Comparison of ENCODE assay signal across 24 cellular contexts in genomic region chr3:70021267-70021666, GRCh38. TPM values are rescaled to one million over a fixed set of nuclear protein-coding genes. Genes with fewer than 3 reads are reported as not detected.
DNase-seq lines count a peak whose midpoint lies in the region; ATAC-seq and TF ChIP-seq lines count a peak whose summit lies in the region.
"Had no signal": no experiment of that assay in that cellular context is flagged by ENCODE, and none has a peak within 500 bp of the region (broad histone marks: within the 10 kb centered on the region; RNA-seq: fewer than 3 reads in every experiment).

No MANE protein-coding gene starts in this region.

- in situ Hi-C loops in GM13977 (cut with MboI; ENCODE audit: low pct_unique_long_range_greater_than_20kb, low sequenced_read_pairs, unreplicated experiment) = no loop called here

- peak overlapping the region in 4 of 8 donors; percentile 13 to 69 (median 26) for H3K4me3 Mint-ChIP-seq in naive B cell
- H3K4me3 Mint-ChIP-seq: CD8-positive, alpha-beta T cell had no signal

- H3K27ac ChIP-seq in ascending aorta (peak overlapping the region; percentile 69), thyroid gland (no peak overlapping the region)
- H3K27ac ChIP-seq: SJSA1 had no signal

- H3K27me3 Mint-ChIP-seq in naive B cell = no peaks in the 10 kb centered on the region

- TF ChIP-seq CTCF in ascending aorta (IDR thresholded peaks at IDR 0.05) (no peak), thyroid gland (IDR thresholded peaks at IDR 0.05) (no peak), GM13977 (IDR thresholded peaks at IDR 0.05; ENCODE audit: extremely low read depth, insufficient read depth, missing control alignments) (no peak)

- no peak for TF ChIP-seq POLR2A in thyroid gland (IDR thresholded peaks at IDR 0.05)

- H3K36me3 ChIP-seq in ascending aorta (no peaks in the 10 kb centered on the region), thyroid gland (no peaks in the 10 kb centered on the region)
- H3K36me3 ChIP-seq: MG63, SJSA1 had no signal

- H3K36me3 Mint-ChIP-seq in naive B cell = no peaks in the 10 kb centered on the region
- H3K36me3 Mint-ChIP-seq: CD8-positive, alpha-beta T cell had no signal

- 66 to 71% methylated on average over 1 of the region's 1 CpG for WGBS in thyroid gland, 2 donors

- no peaks in the 10 kb centered on the region for H3K9me3 ChIP-seq in ascending aorta
- no peaks in the 10 kb centered on the region for H3K9me3 ChIP-seq in thyroid gland
- H3K9me3 ChIP-seq: MG63, SJSA1 had no signal

- H3K4me3 ChIP-seq in ascending aorta (no peak overlapping the region), thyroid gland (replicated peaks in 1 of 3) (no peak overlapping the region)
- H3K4me3 ChIP-seq: MG63, SJSA1 had no signal

- H3K27me3 ChIP-seq in ascending aorta (no peaks in the 10 kb centered on the region), thyroid gland (no peaks in the 10 kb centered on the region)
- H3K27me3 ChIP-seq: MG63, SJSA1 had no signal

- DNase-seq in Kasumi-1 (lab: John Stamatoyannopoulos, UW) (peak; percentile 35 to 43), ascending aorta (ENCODE audit: low spot score in 2 of 2) (no peak), naive B cell (peak; percentile 14), T-helper 9 cell (no peak), thyroid gland (no peak), GM13977 (ENCODE audit: low spot score) (no peak)
- DNase-seq: C1 segment of cervical spinal cord; CD8-positive, alpha-beta T cell; GDM1; H7; MG63; NCI-H1092; NCI-H1436; NCI-H187 treated with DMSO at 0.1 percent for 48 hours; NCI-H2107; NCI-H510A; NCI-H748 treated with DMSO at 0.1 percent for 48 hours; NK-92 treated with Interleukin-12 subunit alpha and Interleukin-12 subunit beta, amount 100 ng/mL, for 24 hours; OCI-M1 had no signal

- peaks cover 4 to 16% (median 5%) of the 10 kb centered on the region in 3 donors for H3K4me1 Mint-ChIP-seq in naive B cell

- peaks cover 0 to 8% (median under 1%) of the 10 kb centered on the region in 7 donors for H3K9me3 Mint-ChIP-seq in naive B cell

- H3K4me1 ChIP-seq in ascending aorta (peaks cover 6 to 18% of the 10 kb centered on the region in 2 donors), thyroid gland (no peaks in the 10 kb centered on the region)
- H3K4me1 ChIP-seq: SJSA1 had no signal

- peak overlapping the region in 4 of 6 donors; percentile 26 to 71 (median 41) for H3K27ac Mint-ChIP-seq in naive B cell
- H3K27ac Mint-ChIP-seq: CD8-positive, alpha-beta T cell had no signal

- ATAC-seq in naive B cell (ENCODE audit: low read depth in 2 of 2) (peak; percentile 21 to 53), GM19351 (IDR thresholded peaks at IDR 0.05; ENCODE audit: unreplicated experiment) (no peak)
- ATAC-seq: CD8-positive, alpha-beta T cell; Right ventricle myocardium inferior had no signal

- intact Hi-C loops in ascending aorta (cut with DNase I) (no loop called here), thyroid gland (cut with DNase I) (no loop called here)

RNA-seq across cellular contexts. Expression of gene SAMMSON, which starts 21.7 kb away (rescaled TPM):
- 2.2 TPM for total RNA-seq in ascending aorta
- polyA plus RNA-seq in naive B cell (ENCODE audit: low read depth in 6 of 6) = not detected
- total RNA-seq in thyroid gland = under 1 TPM; 0.27 to 0.75 (median 0.63) TPM
- total RNA-seq: CD8-positive, alpha-beta T cell; Daoy; H7; LHCN-M2; Right ventricle myocardium inferior; SJSA1 had no signal

Comparison
In these comparisons a context has a peak if more than half of its experiments do, and no peak if none do; other contexts are left out.
1. DNase-seq: peak in Kasumi-1 (2 of 2) and naive B cell (single experiment); none in ascending aorta (0 of 2), T-helper 9 cell (single experiment), thyroid gland (0 of 2) and GM13977 (single experiment).
2. H3K27ac ChIP-seq: peak in ascending aorta (2 of 2); none in thyroid gland (0 of 3).